Comparison of ENCODE assay signal across 8 cellular contexts in genomic region chr12:69359531-69360347, GRCh38. TPM values are rescaled to one million over a fixed set of nuclear protein-coding genes. Genes with fewer than 3 reads are reported as not detected.
DNase-seq lines count a peak whose midpoint lies in the region; ATAC-seq and TF ChIP-seq lines count a peak whose summit lies in the region.

YEATS4 (plus strand) TSS chr12:69359743; CDS start chr12:69359973, 230 bp downstream.

- peak within 1 kb of the TSS; percentile 88 for H3K4me3 Mint-ChIP-seq in natural killer cell

- peaks cover 16% of the 10 kb centered on the region for H3K36me3 ChIP-seq in Karpas-422 (ENCODE audit: insufficient read depth, low read length)

- H3K27me3 Mint-ChIP-seq in natural killer cell (ENCODE audit: low read depth in 2 of 2), result peaks cover 0 to 7% of the 10 kb centered on the region in 2 donors

- DNase-seq in DMS79 treated with DMSO at 0.1 percent for 48 hours (lab: John Stamatoyannopoulos, UW) (peak; percentile 70), Karpas-422 (peak; percentile 95), RPMI7951 (ENCODE audit: low read depth) (peak; percentile 94), fibroblast of mammary gland (ENCODE audit: low read depth) (peak; percentile 94), natural killer cell (peak; percentile 81)
- peak; percentile 62 to 74 for DNase-seq in activated T-helper 1 cell treated with anti-CD3 and anti-CD28 coated beads, Interleukin-2, amount 50 U/mL, for 16 hours (ENCODE audit: low read depth in 1 of 2, low spot score in 1 of 2)
- peak; percentile 85 for DNase-seq in stimulated activated naive CD4-positive, alpha-beta T cell treated with Interleukin-2 at 50 U/mL for 16 hours (lab: John Stamatoyannopoulos, UW)

- no peaks in the 10 kb centered on the region for H3K9me3 Mint-ChIP-seq in natural killer cell

- H4K20me1 ChIP-seq in Karpas-422 (ENCODE audit: insufficient read depth, low read depth, low read length), result no peaks in the 10 kb centered on the region

- H3K4me3 ChIP-seq in Karpas-422 (ENCODE audit: low read length) (peak within 1 kb of the TSS; percentile 80), fibroblast of mammary gland (ENCODE audit: control insufficient read depth, low read depth, low read length) (peak within 1 kb of the TSS; percentile 84)

- peak within 1 kb of the TSS; percentile 81 for H2AFZ ChIP-seq in Karpas-422 (ENCODE audit: low read length)

- H3K27ac Mint-ChIP-seq in natural killer cell, result peak within 1 kb of the TSS; percentile 93 to 95

- TF ChIP-seq CTCF in fibroblast of mammary gland (conservative IDR thresholded peaks at IDR 0.05; ENCODE audit: control insufficient read depth, insufficient read depth, low read depth, low read length), result no peak
- no peak for TF ChIP-seq CTCF in natural killer cell (IDR thresholded peaks at IDR 0.05)

- peak within 1 kb of the TSS; percentile 90 for H3K4me2 ChIP-seq in Karpas-422 (ENCODE audit: low read depth, low read length, poor library complexity, severe bottlenecking)

- ATAC-seq in GM21825 (IDR thresholded peaks at IDR 0.05; ENCODE audit: unreplicated experiment) (peak; percentile 85), natural killer cell (peak; percentile 79 to 88 (median 85))

- intact Hi-C loops in natural killer cell (cut with micrococcal nuclease), result loop anchor here (10.0 kb wide), 1 partner anchor 65 kb away; no protein-coding TSS in a partner anchor

- H3K9ac ChIP-seq in Karpas-422 (ENCODE audit: low read length), result peak within 1 kb of the TSS; percentile 82

- H3K79me2 ChIP-seq in Karpas-422 (ENCODE audit: low read length), result peaks cover 47% of the 10 kb centered on the region

- H3K9me2 ChIP-seq in Karpas-422 (replicated peaks; ENCODE audit: insufficient read depth, low read length), result no peaks in the 10 kb centered on the region

- peaks cover 25% of the 10 kb centered on the region for H3K4me1 ChIP-seq in Karpas-422 (ENCODE audit: low read length)

- H3K27ac ChIP-seq in Karpas-422 (ENCODE audit: low read length), result peak within 1 kb of the TSS; percentile 70

- H3K9me3 ChIP-seq in Karpas-422 (ENCODE audit: low read length), result no peaks in the 10 kb centered on the region

- H3K36me3 Mint-ChIP-seq in natural killer cell, result no peaks in the 10 kb centered on the region

- peaks cover 25 to 27% of the 10 kb centered on the region in 2 donors for H3K4me1 Mint-ChIP-seq in natural killer cell

- no peaks in the 10 kb centered on the region for H3K27me3 ChIP-seq in Karpas-422 (ENCODE audit: low read length)

RNA-seq across cellular contexts. Expression of gene YEATS4, which starts in this region (rescaled TPM):
- 70.6 and 76.5 TPM in 2 replicates for total RNA-seq in Karpas-422 (2014; rRNA removed; shearing (Covaris generic); ENCODE audit: low replicate concordance)
- total RNA-seq in RPMI7951 (2014; rRNA removed; shearing (Covaris generic)), result 20.8 and 25.6 TPM in 2 replicates
- total RNA-seq in natural killer cell, result 10 to 100 TPM; 18.2 to 23.9 (median 20.3) TPM

Comparison
In these comparisons a context has a peak if more than half of its experiments do, and no peak if none do; other contexts are left out.
1. Peak in every context shown above with its lines: DNase-seq, ATAC-seq, H3K4me3 ChIP-seq and H3K27ac ChIP-seq.